12 cellular contexts compared by ENCODE assay signal in the genomic region with DNA sequence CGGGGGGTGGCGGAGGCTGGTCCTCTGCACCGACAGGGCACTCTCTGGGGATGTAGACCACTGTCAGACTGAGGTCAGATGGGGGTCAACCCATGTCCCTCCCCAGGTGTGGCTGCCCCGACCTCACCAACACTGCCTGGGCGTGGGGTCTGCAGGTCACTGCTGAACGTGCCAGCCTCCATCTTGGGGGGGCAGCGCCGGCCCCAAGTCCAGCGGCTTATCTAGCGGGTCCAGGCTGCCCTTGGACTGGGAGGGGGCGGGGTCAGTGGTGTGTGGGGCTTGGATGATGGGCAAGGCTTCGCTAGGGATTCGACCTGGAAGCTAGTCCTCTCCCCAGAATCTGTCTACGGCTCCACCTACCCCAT.
DNase-seq lines count a peak whose midpoint lies in the region; ATAC-seq, FAIRE-seq and TF ChIP-seq lines count a peak whose summit lies in the region.
"Had no signal": no experiment of that assay in that cellular context is flagged by ENCODE, and none has a peak within 500 bp of the region (broad histone marks: within the 10 kb centered on the region; RNA-seq: fewer than 3 reads in every experiment).

No MANE protein-coding gene starts in this region.

- no peak overlapping the region for H4K5ac ChIP-seq in H1 (ENCODE audit: insufficient read length, low read depth, low read length)

- H2BK12ac ChIP-seq in H1 (ENCODE audit: low read depth, low read length): no peak overlapping the region; the same call in 1 of the 2 replicates

- H3K4me1 ChIP-seq in MM.1S (ENCODE audit: low read length) (peaks cover 3% of the 10 kb centered on the region; the same call in 1 of the 2 replicates), H1 (replicated peaks in 1 of 4; ENCODE audit: control insufficient read depth in 3 of 4, insufficient read depth in 4 of 4, low read length in 3 of 4) (peaks cover 0 to 8% (median 4%) of the 10 kb centered on the region in 4 experiments; a peak in 4 of 7 replicates), neural progenitor cell (peaks cover 11% of the 10 kb centered on the region), gastrocnemius medialis (no peaks in the 10 kb centered on the region)
- H3K4me1 ChIP-seq: ascending aorta had no signal

- no peak overlapping the region for H3K18ac ChIP-seq in H1 (ENCODE audit: extremely low read depth, low read length)

- H3K36me3 Mint-ChIP-seq in neural progenitor cell: no peaks in the 10 kb centered on the region

- H3K9me2 ChIP-seq in MM.1S (replicated peaks; ENCODE audit: insufficient read depth, low read length): no peaks in the 10 kb centered on the region

- no peaks in the 10 kb centered on the region for H3K27me3 Mint-ChIP-seq in neural progenitor cell (ENCODE audit: insufficient read depth, low read depth)
- H3K27me3 Mint-ChIP-seq: activated CD8-positive, alpha-beta T cell treated with anti-CD3 and anti-CD28 coated beads for 36 hours; CD4-positive, alpha-beta T cell had no signal

- H3K4me3 Mint-ChIP-seq in neural progenitor cell: peak overlapping the region; percentile 79
- H3K4me3 Mint-ChIP-seq: activated CD8-positive, alpha-beta T cell treated with anti-CD3 and anti-CD28 coated beads for 36 hours; CD4-positive, alpha-beta T cell had no signal

- no peak overlapping the region for H2BK120ac ChIP-seq in H1 (replicated peaks; ENCODE audit: low read depth, low read length)

- peaks cover 4% of the 10 kb centered on the region; the same call in 1 of the 2 replicates for H3K23me2 ChIP-seq in H1 (ENCODE audit: low read depth, low read length)

- H3K9me3 ChIP-seq in MM.1S (replicated peaks; ENCODE audit: insufficient read depth, low read length) (no peaks in the 10 kb centered on the region), H1 (ENCODE audit: insufficient read depth in 2 of 2, low read depth in 1 of 2, low read length in 1 of 2) (no peaks in the 10 kb centered on the region), neural progenitor cell (ENCODE audit: low read depth) (no peaks in the 10 kb centered on the region), gastrocnemius medialis (no peaks in the 10 kb centered on the region)
- H3K9me3 ChIP-seq: ascending aorta had no signal

- H3K23ac ChIP-seq in H1 (ENCODE audit: insufficient read length): no peak overlapping the region

- H3K14ac ChIP-seq in H1 (ENCODE audit: insufficient read length): no peak overlapping the region

- ATAC-seq in gastrocnemius medialis (no peak), HG03108 (IDR thresholded peaks at IDR 0.05; ENCODE audit: unreplicated experiment) (no peak)

- H2AK5ac ChIP-seq in H1 (ENCODE audit: low read depth, low read length): no peak overlapping the region

- no peaks in the 10 kb centered on the region; the same call in 1 of the 2 replicates for H3K79me1 ChIP-seq in H1 (ENCODE audit: low read depth, low read length)

- no peak for TF ChIP-seq EP300 in H1 (IDR thresholded peaks at IDR 0.05; ENCODE audit: borderline replicate concordance in 1 of 2, low read depth in 2 of 2, low read length in 2 of 2)

- H3K9me3 Mint-ChIP-seq in neural progenitor cell: peaks cover 6% of the 10 kb centered on the region
- H3K9me3 Mint-ChIP-seq: activated CD8-positive, alpha-beta T cell treated with anti-CD3 and anti-CD28 coated beads for 36 hours; CD4-positive, alpha-beta T cell had no signal

- H3F3A ChIP-seq in MM.1S (ENCODE audit: insufficient read depth, low read length): no peaks in the 10 kb centered on the region
- H3F3A ChIP-seq in neural progenitor cell (ENCODE audit: low read depth): peaks cover 10% of the 10 kb centered on the region

- in situ Hi-C loops in gastrocnemius medialis (cut with MboI; ENCODE audit: low sequenced_read_pairs in 4 of 4): no loop called here

- H3K4me2 ChIP-seq in MM.1S (ENCODE audit: low read depth, low read length) (peak overlapping the region; percentile 82), H1 (ENCODE audit: insufficient read depth in 1 of 2, low read depth in 2 of 2, low read length in 2 of 2) (peak overlapping the region; percentile 58 to 66), neural progenitor cell (peak overlapping the region; percentile 79)

- no peaks in the 10 kb centered on the region for H3K79me2 ChIP-seq in MM.1S (ENCODE audit: low read length)
- H3K79me2 ChIP-seq in H1 (ENCODE audit: control insufficient read depth in 1 of 2, insufficient read depth in 2 of 2, low read length in 2 of 2): no peaks in the 10 kb centered on the region
- no peaks in the 10 kb centered on the region for H3K79me2 ChIP-seq in neural progenitor cell (ENCODE audit: low read depth)

- DNase-seq in AG04449 (ENCODE audit: low read depth, low spot score): no peak
- DNase-seq in MM.1S: no peak
- DNase-seq in H1 (ENCODE audit: low read depth in 1 of 2, low spot score in 2 of 2): no peak
- no peak for DNase-seq in neural progenitor cell (ENCODE audit: low spot score)
- DNase-seq in gastrocnemius medialis: no peak
- DNase-seq in NCI-H2171 treated with DMSO at 0.1 percent for 48 hours (lab: John Stamatoyannopoulos, UW): no peak
- no peak for DNase-seq in hippocampal formation (lab: John Stamatoyannopoulos, UW)

- H3K27ac Mint-ChIP-seq in neural progenitor cell: no peak overlapping the region
- H3K27ac Mint-ChIP-seq: activated CD8-positive, alpha-beta T cell treated with anti-CD3 and anti-CD28 coated beads for 36 hours; CD4-positive, alpha-beta T cell had no signal

- no peak for TF ChIP-seq POLR2A in H1 (IDR thresholded peaks at IDR 0.05; ENCODE audit: control extremely low read depth in 1 of 2, low read depth in 2 of 2, low read length in 2 of 2)
- TF ChIP-seq POLR2A in gastrocnemius medialis (IDR thresholded peaks at IDR 0.05): no peak

- H3K27me3 ChIP-seq in MM.1S (replicated peaks; ENCODE audit: insufficient read depth, low read length) (peaks cover 10% of the 10 kb centered on the region), H1 (replicated peaks in 1 of 4; ENCODE audit: control insufficient read depth in 3 of 4, extremely low read depth in 1 of 4, insufficient read depth in 3 of 4, low read length in 3 of 4) (peaks cover 0 to 7% (median 0%) of the 10 kb centered on the region in 4 experiments; a peak in 3 of 7 replicates), neural progenitor cell (no peaks in the 10 kb centered on the region), gastrocnemius medialis (peaks cover 0 to 22% (median 5%) of the 10 kb centered on the region in 3 donors)

- H2AFZ ChIP-seq in MM.1S (ENCODE audit: low read length) (peak overlapping the region; percentile 75), H1 (ENCODE audit: low read length) (no peak overlapping the region; the same call in 1 of the 2 replicates), neural progenitor cell (replicated peaks) (peak overlapping the region; percentile 93)

- H3K56ac ChIP-seq in H1 (replicated peaks; ENCODE audit: insufficient read length, low read depth, low read length): no peak overlapping the region

- no peaks in the 10 kb centered on the region for H3K36me3 ChIP-seq in MM.1S (replicated peaks; ENCODE audit: insufficient read depth, low read length)
- H3K36me3 ChIP-seq in H1 (ENCODE audit: control insufficient read depth in 2 of 4, insufficient read depth in 4 of 4, low read length in 3 of 4): no peaks in the 10 kb centered on the region
- H3K36me3 ChIP-seq in neural progenitor cell: no peaks in the 10 kb centered on the region
- no peaks in the 10 kb centered on the region for H3K36me3 ChIP-seq in gastrocnemius medialis
- H3K36me3 ChIP-seq: ascending aorta had no signal

- no peak overlapping the region for H3K4ac ChIP-seq in H1 (replicated peaks; ENCODE audit: insufficient read length, low read depth, low read length)

- H3K9ac ChIP-seq in MM.1S (ENCODE audit: low read length) (peak overlapping the region; percentile 52; the same call in 1 of the 2 replicates), H1 (replicated peaks in 1 of 4; ENCODE audit: extremely low read depth in 1 of 4, low read depth in 3 of 4, low read length in 3 of 4) (no peak overlapping the region), neural progenitor cell (no peak overlapping the region)

- intact Hi-C loops in gastrocnemius medialis (cut with DNase I; ENCODE audit: low total_unique reads): no loop called here

- peaks cover 25% of the 10 kb centered on the region for H3K4me1 Mint-ChIP-seq in neural progenitor cell

- no peak for TF ChIP-seq RAD21 in H1 (IDR thresholded peaks at IDR 0.05 in 1 of 2, conservative IDR thresholded peaks at IDR 0.05 in 1 of 2; ENCODE audit: low read depth in 2 of 2, low read length in 2 of 2)

- no peak overlapping the region for H2BK15ac ChIP-seq in H1 (ENCODE audit: low read length)

- no peak overlapping the region for H2BK5ac ChIP-seq in H1 (ENCODE audit: low read depth, low read length)

- WGBS in H1 (ENCODE audit: extremely low coverage in 1 of 2, insufficient coverage in 1 of 2, insufficient read length in 1 of 2, insufficient replicate concordance in 2 of 2, low coverage in 1 of 2, low lambda C conversion rate in 2 of 2, missing lambda C conversion rate in 1 of 2), 2 experiments: 33% methylated on average over 10 of the region's 14 CpGs; no CpG with 5 or more reads in 1 of the 2 experiments

- H3K4me3 ChIP-seq in AG04449 (ENCODE audit: low read depth, low read length) (peak overlapping the region; percentile 3; the same call in 1 of the 2 replicates), MM.1S (ENCODE audit: low read length) (peak overlapping the region; percentile 63), H1 (ENCODE audit: extremely low read depth in 1 of 4, insufficient read depth in 2 of 4, low read depth in 3 of 4, low read length in 4 of 4) (peak overlapping the region; percentile 41 to 70 (median 46)), neural progenitor cell (peak overlapping the region; percentile 52), gastrocnemius medialis (no peak overlapping the region)

- POLR2A ChIA-PET in AG04449 (lab: Yijun Ruan, JAX) (no interaction called here), H1 (lab: Charles Lee; ENCODE audit: partially characterized antibody) (no interaction called here)

- TF ChIP-seq CTCF in AG04449 (IDR thresholded peaks at IDR 0.05; ENCODE audit: insufficient read depth, low read length, missing control alignments) (no peak), MM.1S (IDR thresholded peaks at IDR 0.05; ENCODE audit: low read length) (no peak), H1 (IDR thresholded peaks at IDR 0.05; ENCODE audit: control extremely low read depth in 1 of 3, insufficient read depth in 1 of 3, low read depth in 1 of 3, low read length in 3 of 3) (no peak), neural progenitor cell (IDR thresholded peaks at IDR 0.05) (no peak), gastrocnemius medialis (IDR thresholded peaks at IDR 0.05 in 4 of 5, conservative IDR thresholded peaks at IDR 0.05 in 1 of 5) (no peak)

- FAIRE-seq in H1 (lab: Jason Lieb, UNC): no peak
- FAIRE-seq: RCC 7860 had no signal

- no peak overlapping the region for H3K27ac ChIP-seq in MM.1S (ENCODE audit: low read length)
- no peak overlapping the region for H3K27ac ChIP-seq in H1 (ENCODE audit: low read depth, low read length)
- no peak overlapping the region for H3K27ac ChIP-seq in neural progenitor cell
- H3K27ac ChIP-seq in gastrocnemius medialis: no peak overlapping the region
- H3K27ac ChIP-seq: ascending aorta had no signal

- no peak overlapping the region for H2BK20ac ChIP-seq in H1 (ENCODE audit: low read length)

- H4K20me1 ChIP-seq in MM.1S (ENCODE audit: insufficient read depth, low read length) (no peaks in the 10 kb centered on the region), H1 (replicated peaks in 1 of 2; ENCODE audit: control insufficient read depth in 1 of 2, insufficient read depth in 2 of 2, low read length in 2 of 2) (peaks cover 0 to 5% of the 10 kb centered on the region in 2 experiments), neural progenitor cell (ENCODE audit: low read depth) (no peaks in the 10 kb centered on the region)

- H4K91ac ChIP-seq in H1 (replicated peaks; ENCODE audit: insufficient read length, low read length): no peak overlapping the region

- no peak overlapping the region; the same call in 1 of the 2 replicates for H4K8ac ChIP-seq in H1 (ENCODE audit: extremely low read depth, insufficient read depth, low read length)

- CTCF ChIA-PET in AG04449 (lab: Yijun Ruan, JAX) (interaction anchor here (0.7 kb wide), 1 partner anchor 16 kb away, joined by 4 read pairs; no protein-coding TSS in a partner anchor), H1 (lab: Charles Lee; ENCODE audit: partially characterized antibody) (interaction anchor here (0.6 to 1.4 kb wide), 2 partner anchors 10 to 24 kb away, joined by 3 read pairs; no protein-coding TSS in a partner anchor)

Comparison
In these comparisons a context has a peak if more than half of its experiments do, and no peak if none do; other contexts are left out.
1. H3K4me3 ChIP-seq: peak in AG04449 (single experiment), MM.1S (single experiment), H1 (4 of 4) and neural progenitor cell (single experiment); none in gastrocnemius medialis (0 of 4).
2. Peak in every context shown above with its lines, with median percentiles within 50 percentile points of each other: H3K4me2 ChIP-seq.